Comparison of ENCODE assay signal across 8 cellular contexts in genomic region chr4:103008875-103009729, GRCh38. TPM values are rescaled to one million over a fixed set of nuclear protein-coding genes. Genes with fewer than 3 reads are reported as not detected.
DNase-seq lines count a peak whose midpoint lies in the region; ATAC-seq, FAIRE-seq and TF ChIP-seq lines count a peak whose summit lies in the region.

No MANE protein-coding gene starts in this region.

- no peaks in the 10 kb centered on the region for H3K36me3 ChIP-seq in hepatocyte (replicated peaks; ENCODE audit: insufficient read depth, low read depth)
- no peaks in the 10 kb centered on the region for H3K36me3 ChIP-seq in small intestine (ENCODE audit: control insufficient read depth in 2 of 2, insufficient read depth in 2 of 2, low read length in 2 of 2)

- FAIRE-seq in small intestine (lab: Jason Lieb, UNC), result peak; percentile 72

- no peak overlapping the region for H3K4me2 ChIP-seq in hepatocyte

- no peaks in the 10 kb centered on the region for H3K9me2 ChIP-seq in hepatocyte (replicated peaks; ENCODE audit: insufficient read depth)

- H3K4me1 ChIP-seq in hepatocyte (ENCODE audit: insufficient read depth) (peaks cover 17% of the 10 kb centered on the region), small intestine (ENCODE audit: control insufficient read depth in 2 of 2, insufficient read depth in 1 of 2, low read depth in 1 of 2, low read length in 1 of 2) (peaks cover 5 to 10% of the 10 kb centered on the region in 2 donors)

- H3K27ac ChIP-seq in hepatocyte (no peak overlapping the region), small intestine (ENCODE audit: low read depth in 1 of 2, low read length in 1 of 2) (no peak overlapping the region)

- whole genome bisulfite sequencing in hepatocyte (ENCODE audit: low lambda C conversion rate, missing lambda C conversion rate), result 71% methylated on average over 15 of the region's 15 CpGs
- WGBS in small intestine, 3 donors, result 68 to 72% (median 69%) methylated on average over 11 to 15 of the region's 15 CpGs

- ATAC-seq in GM18870 (IDR thresholded peaks at IDR 0.05; ENCODE audit: unreplicated experiment) (peak; percentile 85), HG03103 (IDR thresholded peaks at IDR 0.05; ENCODE audit: low read depth, unreplicated experiment) (peak; percentile 92)

- DNase-seq in D341Med (ENCODE audit: low spot score) (peak; percentile 41), NCI-H345 treated with DMSO at 0.1 percent for 48 hours (lab: John Stamatoyannopoulos, UW; ENCODE audit: unreplicated experiment) (peak; percentile 42), astrocyte of the cerebellum (ENCODE audit: low read depth) (peak; percentile 77), hepatocyte (ENCODE audit: low spot score) (peak; percentile 73), small intestine (peak; percentile 80), epidermal melanocyte (ENCODE audit: insufficient read length, low spot score) (no peak)

- H3K4me3 ChIP-seq in astrocyte of the cerebellum (ENCODE audit: low read depth, low read length) (no peak overlapping the region), hepatocyte (no peak overlapping the region), small intestine (ENCODE audit: low read depth in 1 of 2, low read length in 2 of 2) (no peak overlapping the region)

- no peaks in the 10 kb centered on the region for H4K20me1 ChIP-seq in hepatocyte (ENCODE audit: insufficient read depth, poor library complexity, severe bottlenecking)

- H3K27me3 ChIP-seq in hepatocyte, result peaks cover 6% of the 10 kb centered on the region
- H3K27me3 ChIP-seq in small intestine (ENCODE audit: control insufficient read depth in 2 of 2, insufficient read depth in 2 of 2, low read length in 2 of 2), result no peaks in the 10 kb centered on the region

- no peak overlapping the region for H2AFZ ChIP-seq in hepatocyte

- no peaks in the 10 kb centered on the region for H3K9me3 ChIP-seq in hepatocyte (ENCODE audit: low read depth)
- H3K9me3 ChIP-seq in small intestine (ENCODE audit: control insufficient read depth, low read depth), result no peaks in the 10 kb centered on the region

- TF ChIP-seq CTCF in astrocyte of the cerebellum (IDR thresholded peaks at IDR 0.05; ENCODE audit: low read depth, low read length, missing control alignments) (peak; percentile 58), hepatocyte (IDR thresholded peaks at IDR 0.05; ENCODE audit: poor library complexity) (peak; percentile 79)

- H3K79me2 ChIP-seq in hepatocyte, result no peaks in the 10 kb centered on the region

- in situ Hi-C loops in astrocyte of the cerebellum (cut with HindIII; ENCODE audit: low sequenced_read_pairs), result no loop called here

RNA-seq across cellular contexts. Expression of gene SLC9B1, which starts 10.4 kb away (rescaled TPM):
- total RNA-seq in hepatocyte, result not detected in 2 replicates
- polyA plus RNA-seq in hepatocyte (not detected in 2 replicates), small intestine (under 1 TPM in 1 of 3 donors, not detected in 2; 0.18 TPM)
